ENCODE assay signal across 1 cellular context in genomic region chr11:74033046-74033445, GRCh38.
A peak's percentile ranks its signal among the peaks of the same experiment; 100 is the strongest.
TF ChIP-seq lines count a peak whose summit lies in the region.

No MANE protein-coding gene starts in this region.

TF ChIP-seq in K562, 482 proteins besides CTCF, POLR2A, EP300 and RAD21:
- no peak for TF ChIP-seq HMGN3 (IDR thresholded peaks at IDR 0.05; ENCODE audit: borderline replicate concordance, extremely low read depth, insufficient read length, low read depth, low read length)
- TF ChIP-seq SMC3 (conservative IDR thresholded peaks at IDR 0.05; ENCODE audit: insufficient read depth, low read depth, low read length), result 0 out of 2 replicates have a peak, but pooled peaks have one; percentile 4
- no peak for TF ChIP-seq NRF1 (conservative IDR thresholded peaks at IDR 0.05 in 1 of 2, IDR thresholded peaks at IDR 0.05 in 1 of 2)
